In the genomic region with DNA sequence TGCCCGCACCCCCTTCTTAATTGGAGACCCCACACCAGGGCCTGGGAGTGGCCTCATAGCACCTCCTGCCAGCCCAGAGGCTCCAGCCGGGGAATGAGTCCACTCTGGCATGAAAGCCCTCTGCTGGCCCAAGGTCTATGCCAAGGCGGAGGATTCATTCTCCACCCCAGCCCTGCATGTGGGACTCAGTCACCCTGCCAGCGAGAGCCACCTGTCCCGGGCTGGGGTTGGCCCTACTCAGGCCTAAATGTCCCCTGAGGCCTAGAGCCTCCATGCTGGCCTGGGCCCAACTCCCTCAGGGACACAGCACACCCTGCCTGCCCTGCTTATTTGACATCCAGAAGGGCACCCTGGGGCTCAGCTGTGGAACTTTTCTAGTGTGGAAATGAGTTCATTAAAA, we compare ENCODE assay signal across 1 cellular context.
TF ChIP-seq lines count a peak whose summit lies in the region.

No MANE protein-coding gene starts in this region.

TF ChIP-seq in SK-N-SH, 30 proteins besides CTCF, POLR2A, EP300 and RAD21 (continued from another document):
- TF ChIP-seq FOXM1 (IDR thresholded peaks at IDR 0.05; ENCODE audit: low read depth) (no peak), PBX3 (IDR thresholded peaks at IDR 0.05) (no peak), TEAD4 (IDR thresholded peaks at IDR 0.05; ENCODE audit: borderline replicate concordance, insufficient read depth) (no peak), EZH2phosphoT487 (IDR thresholded peaks at IDR 0.05; ENCODE audit: borderline replicate concordance, low read depth) (no peak), TCF12 (IDR thresholded peaks at IDR 0.05) (no peak), RFX5 (IDR thresholded peaks at IDR 0.05; ENCODE audit: low read length) (no peak), NRF1 (IDR thresholded peaks at IDR 0.05; ENCODE audit: low read depth, low read length) (no peak), GABPA (IDR thresholded peaks at IDR 0.05; ENCODE audit: low read depth) (no peak)
